8 cellular contexts compared by ENCODE assay signal in genomic region chr3:47161983-47162694, GRCh38. TPM values are rescaled to one million over a fixed set of nuclear protein-coding genes. Genes with fewer than 3 reads are reported as not detected.
A peak's percentile ranks its signal among the peaks of the same experiment; 100 is the strongest.
DNase-seq lines count a peak whose midpoint lies in the region; ATAC-seq, FAIRE-seq and TF ChIP-seq lines count a peak whose summit lies in the region.

No MANE protein-coding gene starts in this region.

- no peak for FAIRE-seq in urothelium cell line (lab: Jason Lieb, UNC)

- TF ChIP-seq POLR2A in testis (IDR thresholded peaks at IDR 0.05): no peak

- H3K9me3 ChIP-seq in iPS-20b (ENCODE audit: insufficient read depth, low read depth, low read length) (no peaks in the 10 kb centered on the region), testis (no peaks in the 10 kb centered on the region)

- peak overlapping the region; percentile 93; the same call in 1 of the 2 replicates for H3K9ac ChIP-seq in iPS-20b (ENCODE audit: low read depth, low read length)

- no peak overlapping the region for H3K27ac ChIP-seq in iPS-20b (ENCODE audit: low read length)
- peak overlapping the region; percentile 90 to 98 for H3K27ac ChIP-seq in testis

- H3K27me3 ChIP-seq in iPS-20b (ENCODE audit: insufficient read depth, low read length): no peaks in the 10 kb centered on the region
- no peaks in the 10 kb centered on the region for H3K27me3 ChIP-seq in testis

- DNase-seq in activated CD4-positive, alpha-beta T cell treated with anti-CD3 and anti-CD28 coated beads, Interleukin-2, amount 10 ng/mL, durations not matched to agents 24 days and 14 days: no peak
- no peak for DNase-seq in activated CD4-positive, alpha-beta T cell treated with anti-CD3 and anti-CD28 coated beads for 1 hour
- no peak for DNase-seq in activated T-helper 1 cell treated with anti-CD3 and anti-CD28 coated beads, Interleukin-12 subunit alpha, Interleukin-12 subunit beta, Interleukin-2, Interleukin-4 antibody, amounts not matched to agents 30 ng/mL and 10 ng/mL and 1 ng/mL, durations not matched to agents 14 hours and 24 hours and 36 hours (ENCODE audit: low spot score)
- DNase-seq in testis (no peak), urothelium cell line (ENCODE audit: low spot score) (no peak), anterior cingulate cortex (lab: John Stamatoyannopoulos, UW) (no peak)

- H3K4me3 Mint-ChIP-seq in activated CD4-positive, alpha-beta T cell treated with anti-CD3 and anti-CD28 coated beads, Interleukin-2, amount 10 ng/mL, durations not matched to agents 24 days and 14 days: peak overlapping the region; percentile 94
- peak overlapping the region; percentile 99 for H3K4me3 Mint-ChIP-seq in activated T-helper 1 cell treated with anti-CD3 and anti-CD28 coated beads, Interleukin-12 subunit alpha, Interleukin-12 subunit beta, Interleukin-2, Interleukin-4 antibody, amounts not matched to agents 30 ng/mL and 10 ng/mL and 1 ng/mL, durations not matched to agents 14 hours and 24 hours and 36 hours

- H3K27me3 Mint-ChIP-seq in activated CD4-positive, alpha-beta T cell treated with anti-CD3 and anti-CD28 coated beads, Interleukin-2, amount 10 ng/mL, durations not matched to agents 24 days and 14 days: no peaks in the 10 kb centered on the region
- H3K27me3 Mint-ChIP-seq in activated T-helper 1 cell treated with anti-CD3 and anti-CD28 coated beads, Interleukin-12 subunit alpha, Interleukin-12 subunit beta, Interleukin-2, Interleukin-4 antibody, amounts not matched to agents 30 ng/mL and 10 ng/mL and 1 ng/mL, durations not matched to agents 14 hours and 24 hours and 36 hours (ENCODE audit: insufficient read depth): peaks cover 2% of the 10 kb centered on the region

- peaks cover 22% of the 10 kb centered on the region for H3K4me1 ChIP-seq in iPS-20b (ENCODE audit: insufficient read depth, low read length)
- peaks cover 47% of the 10 kb centered on the region for H3K4me1 ChIP-seq in testis

- H3K9me3 Mint-ChIP-seq in activated CD4-positive, alpha-beta T cell treated with anti-CD3 and anti-CD28 coated beads, Interleukin-2, amount 10 ng/mL, durations not matched to agents 24 days and 14 days: no peaks in the 10 kb centered on the region
- no peaks in the 10 kb centered on the region for H3K9me3 Mint-ChIP-seq in activated T-helper 1 cell treated with anti-CD3 and anti-CD28 coated beads, Interleukin-12 subunit alpha, Interleukin-12 subunit beta, Interleukin-2, Interleukin-4 antibody, amounts not matched to agents 30 ng/mL and 10 ng/mL and 1 ng/mL, durations not matched to agents 14 hours and 24 hours and 36 hours

- TF ChIP-seq CTCF in testis (IDR thresholded peaks at IDR 0.05): no peak

- peaks cover 53% of the 10 kb centered on the region for H3K4me1 Mint-ChIP-seq in activated CD4-positive, alpha-beta T cell treated with anti-CD3 and anti-CD28 coated beads, Interleukin-2, amount 10 ng/mL, durations not matched to agents 24 days and 14 days
- H3K4me1 Mint-ChIP-seq in activated T-helper 1 cell treated with anti-CD3 and anti-CD28 coated beads, Interleukin-12 subunit alpha, Interleukin-12 subunit beta, Interleukin-2, Interleukin-4 antibody, amounts not matched to agents 30 ng/mL and 10 ng/mL and 1 ng/mL, durations not matched to agents 14 hours and 24 hours and 36 hours (ENCODE audit: low read depth): peaks cover 62% of the 10 kb centered on the region

- H3K36me3 ChIP-seq in iPS-20b (ENCODE audit: insufficient read depth, low read depth, low read length) (no peaks in the 10 kb centered on the region), testis (ENCODE audit: low read depth, missing control alignments) (no peaks in the 10 kb centered on the region)

- peaks cover 31% of the 10 kb centered on the region for H3K36me3 Mint-ChIP-seq in activated CD4-positive, alpha-beta T cell treated with anti-CD3 and anti-CD28 coated beads, Interleukin-2, amount 10 ng/mL, durations not matched to agents 24 days and 14 days (ENCODE audit: low read depth)
- H3K36me3 Mint-ChIP-seq in activated T-helper 1 cell treated with anti-CD3 and anti-CD28 coated beads, Interleukin-12 subunit alpha, Interleukin-12 subunit beta, Interleukin-2, Interleukin-4 antibody, amounts not matched to agents 30 ng/mL and 10 ng/mL and 1 ng/mL, durations not matched to agents 14 hours and 24 hours and 36 hours (ENCODE audit: low read depth): peaks cover 30% of the 10 kb centered on the region

- H3K4me3 ChIP-seq in iPS-20b (ENCODE audit: low read length) (peak overlapping the region; percentile 93), testis (peak overlapping the region in 1 of 2 donors; percentile 94)

- WGBS in testis, 2 donors: 11 to 15% methylated on average over 4 of the region's 4 CpGs

- intact Hi-C loops in activated CD4-positive, alpha-beta T cell treated with anti-CD3 and anti-CD28 coated beads, Interleukin-2, amount 10 ng/mL, durations not matched to agents 24 days and 14 days (cut with micrococcal nuclease): loop anchor here (2.0 to 10.0 kb wide), 5 partner anchors 40 to 623 kb away; partner anchors contain the start of genes CCDC12, NBEAL2, PTPN23 and SMARCC1
- intact Hi-C loops in activated T-helper 1 cell treated with anti-CD3 and anti-CD28 coated beads, Interleukin-12 subunit alpha, Interleukin-12 subunit beta, Interleukin-2, Interleukin-4 antibody, amounts not matched to agents 30 ng/mL and 10 ng/mL and 1 ng/mL, durations not matched to agents 14 hours and 24 hours and 36 hours (cut with micrococcal nuclease): loop anchor here (2.0 to 10.0 kb wide), 4 partner anchors 41 to 623 kb away; partner anchors contain the start of gene SMARCC1
- intact Hi-C loops in testis (cut with DNase I; ENCODE audit: low total_unique reads): no loop called here

- ATAC-seq in HG03442 (IDR thresholded peaks at IDR 0.05; ENCODE audit: unreplicated experiment): no peak

- peak overlapping the region; percentile 98 for H3K27ac Mint-ChIP-seq in activated CD4-positive, alpha-beta T cell treated with anti-CD3 and anti-CD28 coated beads, Interleukin-2, amount 10 ng/mL, durations not matched to agents 24 days and 14 days
- H3K27ac Mint-ChIP-seq in activated T-helper 1 cell treated with anti-CD3 and anti-CD28 coated beads, Interleukin-12 subunit alpha, Interleukin-12 subunit beta, Interleukin-2, Interleukin-4 antibody, amounts not matched to agents 30 ng/mL and 10 ng/mL and 1 ng/mL, durations not matched to agents 14 hours and 24 hours and 36 hours: peak overlapping the region; percentile 100

RNA-seq across cellular contexts. Expression of gene SETD2, which starts 1.8 kb away (rescaled TPM):
- 41.5 and 42.0 TPM in 2 replicates for total RNA-seq in activated CD4-positive, alpha-beta T cell treated with anti-CD3 and anti-CD28 coated beads, Interleukin-2, amount 10 ng/mL, durations not matched to agents 24 days and 14 days
- 41.2 and 45.7 TPM in 2 replicates for total RNA-seq in activated T-helper 1 cell treated with anti-CD3 and anti-CD28 coated beads, Interleukin-12 subunit alpha, Interleukin-12 subunit beta, Interleukin-2, Interleukin-4 antibody, amounts not matched to agents 30 ng/mL and 10 ng/mL and 1 ng/mL, durations not matched to agents 14 hours and 24 hours and 36 hours
- total RNA-seq in testis: 10 to 100 TPM; 76.7 to 95.2 TPM
- polyA plus RNA-seq in testis (ENCODE audit: insufficient read depth, low read depth, low replicate concordance): 37.1 TPM
